In the genomic region with DNA sequence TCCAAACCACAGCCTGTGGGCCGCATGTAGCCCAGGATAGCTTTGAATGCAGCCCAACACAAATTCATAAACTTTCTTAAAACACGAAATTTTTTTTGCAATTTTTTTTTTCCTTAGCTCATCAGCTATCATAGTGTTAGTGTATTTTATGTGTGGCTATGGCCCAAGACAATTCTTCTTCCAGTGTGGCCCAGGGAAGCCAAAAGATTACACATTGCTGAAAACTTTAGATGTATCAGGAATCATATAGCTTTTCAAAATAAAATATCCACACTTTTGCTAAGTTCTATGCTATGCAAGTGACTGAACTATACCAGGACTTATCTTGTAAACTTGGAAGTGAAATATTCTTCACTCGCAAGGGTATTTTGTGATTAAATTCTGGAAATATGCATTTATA, we compare ENCODE assay signal across 1 cellular context.
TF ChIP-seq lines count a peak whose summit lies in the region.

No MANE protein-coding gene starts in this region.

TF ChIP-seq in HepG2, 621 proteins besides CTCF, POLR2A, EP300 and RAD21:
- TF ChIP-seq, protein P1, sequence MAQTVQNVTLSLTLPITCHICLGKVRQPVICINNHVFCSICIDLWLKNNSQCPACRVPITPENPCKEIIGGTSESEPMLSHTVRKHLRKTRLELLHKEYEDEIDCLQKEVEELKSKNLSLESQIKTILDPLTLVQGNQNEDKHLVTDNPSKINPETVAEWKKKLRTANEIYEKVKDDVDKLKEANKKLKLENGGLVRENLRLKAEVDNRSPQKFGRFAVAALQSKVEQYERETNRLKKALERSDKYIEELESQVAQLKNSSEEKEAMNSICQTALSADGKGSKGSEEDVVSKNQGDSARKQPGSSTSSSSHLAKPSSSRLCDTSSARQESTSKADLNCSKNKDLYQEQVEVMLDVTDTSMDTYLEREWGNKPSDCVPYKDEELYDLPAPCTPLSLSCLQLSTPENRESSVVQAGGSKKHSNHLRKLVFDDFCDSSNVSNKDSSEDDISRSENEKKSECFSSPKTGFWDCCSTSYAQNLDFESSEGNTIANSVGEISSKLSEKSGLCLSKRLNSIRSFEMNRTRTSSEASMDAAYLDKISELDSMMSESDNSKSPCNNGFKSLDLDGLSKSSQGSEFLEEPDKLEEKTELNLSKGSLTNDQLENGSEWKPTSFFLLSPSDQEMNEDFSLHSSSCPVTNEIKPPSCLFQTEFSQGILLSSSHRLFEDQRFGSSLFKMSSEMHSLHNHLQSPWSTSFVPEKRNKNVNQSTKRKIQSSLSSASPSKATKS (CRISPR knock-in tag; IDR thresholded peaks at IDR 0.05), result no peak
- TF ChIP-seq ZSCAN9 (CRISPR knock-in tag; IDR thresholded peaks at IDR 0.05; ENCODE audit: borderline replicate concordance) (no peak), FOXP1 (IDR thresholded peaks at IDR 0.05) (no peak), FOXP1 (CRISPR knock-in tag; IDR thresholded peaks at IDR 0.05) (no peak), PHB2 (IDR thresholded peaks at IDR 0.05; ENCODE audit: partially characterized antibody) (no peak), ZBTB42 (CRISPR knock-in tag; IDR thresholded peaks at IDR 0.05) (no peak), ZNF558 (CRISPR knock-in tag; IDR thresholded peaks at IDR 0.05; ENCODE audit: borderline replicate concordance) (no peak), NBN (conservative IDR thresholded peaks at IDR 0.05) (no peak), RBAK (CRISPR knock-in tag; IDR thresholded peaks at IDR 0.05) (no peak), ZNF550 (CRISPR knock-in tag; IDR thresholded peaks at IDR 0.05; ENCODE audit: borderline replicate concordance) (no peak), ZNF577 (CRISPR knock-in tag; IDR thresholded peaks at IDR 0.05; ENCODE audit: borderline replicate concordance, low read depth) (no peak), HNRNPL (IDR thresholded peaks at IDR 0.05; ENCODE audit: low read depth, low read length) (no peak)
- TF ChIP-seq, protein P2, sequence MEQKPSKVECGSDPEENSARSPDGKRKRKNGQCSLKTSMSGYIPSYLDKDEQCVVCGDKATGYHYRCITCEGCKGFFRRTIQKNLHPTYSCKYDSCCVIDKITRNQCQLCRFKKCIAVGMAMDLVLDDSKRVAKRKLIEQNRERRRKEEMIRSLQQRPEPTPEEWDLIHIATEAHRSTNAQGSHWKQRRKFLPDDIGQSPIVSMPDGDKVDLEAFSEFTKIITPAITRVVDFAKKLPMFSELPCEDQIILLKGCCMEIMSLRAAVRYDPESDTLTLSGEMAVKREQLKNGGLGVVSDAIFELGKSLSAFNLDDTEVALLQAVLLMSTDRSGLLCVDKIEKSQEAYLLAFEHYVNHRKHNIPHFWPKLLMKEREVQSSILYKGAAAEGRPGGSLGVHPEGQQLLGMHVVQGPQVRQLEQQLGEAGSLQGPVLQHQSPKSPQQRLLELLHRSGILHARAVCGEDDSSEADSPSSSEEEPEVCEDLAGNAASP (CRISPR knock-in tag; IDR thresholded peaks at IDR 0.05; ENCODE audit: borderline replicate concordance), result no peak
- TF ChIP-seq, protein P3, sequence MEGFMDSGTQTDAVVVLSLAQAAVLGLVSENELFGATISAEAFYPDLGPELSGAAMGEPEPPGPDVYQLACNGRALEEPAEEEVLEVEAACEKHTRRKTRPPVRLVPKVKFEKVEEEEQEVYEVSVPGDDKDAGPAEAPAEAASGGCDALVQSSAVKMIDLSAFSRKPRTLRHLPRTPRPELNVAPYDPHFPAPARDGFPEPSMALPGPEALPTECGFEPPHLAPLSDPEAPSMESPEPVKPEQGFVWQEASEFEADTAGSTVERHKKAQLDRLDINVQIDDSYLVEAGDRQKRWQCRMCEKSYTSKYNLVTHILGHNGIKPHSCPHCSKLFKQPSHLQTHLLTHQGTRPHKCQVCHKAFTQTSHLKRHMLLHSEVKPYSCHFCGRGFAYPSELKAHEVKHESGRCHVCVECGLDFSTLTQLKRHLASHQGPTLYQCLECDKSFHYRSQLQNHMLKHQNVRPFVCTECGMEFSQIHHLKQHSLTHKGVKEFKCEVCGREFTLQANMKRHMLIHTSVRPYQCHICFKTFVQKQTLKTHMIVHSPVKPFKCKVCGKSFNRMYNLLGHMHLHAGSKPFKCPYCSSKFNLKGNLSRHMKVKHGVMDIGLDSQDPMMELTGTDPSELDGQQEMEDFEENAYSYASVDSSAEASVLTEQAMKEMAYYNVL (CRISPR knock-in tag; IDR thresholded peaks at IDR 0.05; ENCODE audit: borderline replicate concordance), result no peak
TF ChIP-seq in HepG2: peak in this region for 0.
